Comparison of ENCODE assay signal across 16 cellular contexts in the genomic region with DNA sequence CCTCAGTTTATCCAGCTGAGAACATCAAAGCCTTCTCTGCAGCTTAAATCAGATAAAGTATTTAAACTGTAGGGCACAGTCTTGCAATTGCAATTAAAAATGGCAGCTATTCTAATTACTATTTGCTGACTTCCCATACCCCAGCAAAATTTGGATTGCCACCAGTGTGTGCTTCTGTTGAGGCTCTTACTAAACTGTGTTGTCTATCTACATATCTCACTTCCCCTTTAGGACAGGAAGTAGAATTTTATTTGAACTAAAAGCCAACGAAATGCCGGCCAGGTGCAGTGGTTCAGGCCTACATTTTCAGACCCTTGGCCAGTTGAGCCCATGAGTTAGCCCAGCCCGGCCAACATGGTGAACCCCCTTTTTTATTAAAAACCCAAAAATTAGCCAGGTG. TPM values are rescaled to one million over a fixed set of nuclear protein-coding genes. Genes with fewer than 3 reads are reported as not detected.
DNase-seq lines count a peak whose midpoint lies in the region; ATAC-seq and TF ChIP-seq lines count a peak whose summit lies in the region.
"Had no signal": no experiment of that assay in that cellular context is flagged by ENCODE, and none has a peak within 500 bp of the region (broad histone marks: within the 10 kb centered on the region; RNA-seq: fewer than 3 reads in every experiment).

No MANE protein-coding gene starts in this region.

- intact Hi-C loops in MCF 10A (cut with micrococcal nuclease) = no loop called here

- ATAC-seq in HG02623 (IDR thresholded peaks at IDR 0.05; ENCODE audit: unreplicated experiment) = peak; percentile 94
- ATAC-seq in HG03469 (IDR thresholded peaks at IDR 0.05; ENCODE audit: unreplicated experiment) = peak; percentile 87
- ATAC-seq in stimulated activated naive B cell treated with anti-CD40 and anti-IgM and Interleukin-4, amounts not matched to agents 10 μg/mL and 1 μg/mL and 100 μg/mL, for 72 hours (replicated peaks) = peak; percentile 99
- ATAC-seq: activated CD8-positive, alpha-beta T cell treated with anti-CD3 and anti-CD28 coated beads, Interleukin-2, amount 10 ng/mL, durations not matched to agents 7 days and 5 days had no signal

- H3K9me3 Mint-ChIP-seq in stimulated activated naive B cell treated with anti-CD40 and anti-IgM and Interleukin-4, amounts not matched to agents 10 μg/mL and 1 μg/mL and 100 μg/mL, for 72 hours = peaks cover 4% of the 10 kb centered on the region in 2 donors
- H3K9me3 Mint-ChIP-seq in MCF 10A (ENCODE audit: unreplicated experiment) = no peaks in the 10 kb centered on the region

- DNase-seq in NOMO-1 (lab: John Stamatoyannopoulos, UW; ENCODE audit: unreplicated experiment in 2 of 2) = peak; percentile 30 to 51
- no peak for DNase-seq in NOMO-1 treated with dmso at 0.1 percent for 144 hours (lab: John Stamatoyannopoulos, UW; ENCODE audit: unreplicated experiment)
- no peak for DNase-seq in stimulated activated naive B cell treated with anti-CD40 and anti-IgM and Interleukin-4, amounts not matched to agents 10 μg/mL and 1 μg/mL and 100 μg/mL, for 72 hours
- DNase-seq in hypothalamus (lab: John Stamatoyannopoulos, UW) = no peak
- no peak for DNase-seq in MCF 10A (ENCODE audit: unreplicated experiment)
- no peak for DNase-seq in substantia nigra (lab: John Stamatoyannopoulos, UW)
- DNase-seq: activated CD8-positive, alpha-beta T cell treated with anti-CD3 and anti-CD28 coated beads, Interleukin-2, amount 10 ng/mL, durations not matched to agents 7 days and 5 days; aorta; PC-9 had no signal

- POLR2A ChIA-PET in MCF 10A (lab: Yijun Ruan, JAX) = no interaction called here

- CTCF ChIA-PET in MCF 10A (lab: Yijun Ruan, JAX) = interaction anchor here (0.7 to 0.9 kb wide), 2 partner anchors 13 to 14 kb away, joined by 3 read pairs; no protein-coding TSS in a partner anchor

- H3K27ac ChIP-seq in substantia nigra (ENCODE audit: low read depth, low read length, poor library complexity, severe bottlenecking) = no peak overlapping the region
- H3K27ac ChIP-seq: 22Rv1, KMS-11, parathyroid adenoma, PC-9 had no signal

- peak overlapping the region; percentile 25 for H3K27ac Mint-ChIP-seq in stimulated activated naive B cell treated with anti-CD40 and anti-IgM and Interleukin-4, amounts not matched to agents 10 μg/mL and 1 μg/mL and 100 μg/mL, for 72 hours
- H3K27ac Mint-ChIP-seq in MCF 10A (ENCODE audit: low read depth, unreplicated experiment) = no peak overlapping the region
- H3K27ac Mint-ChIP-seq: activated CD8-positive, alpha-beta T cell treated with anti-CD3 and anti-CD28 coated beads, Interleukin-2, amount 10 ng/mL, durations not matched to agents 7 days and 5 days had no signal

- H3K4me1 Mint-ChIP-seq in stimulated activated naive B cell treated with anti-CD40 and anti-IgM and Interleukin-4, amounts not matched to agents 10 μg/mL and 1 μg/mL and 100 μg/mL, for 72 hours = peaks cover 11 to 18% of the 10 kb centered on the region in 2 donors
- no peaks in the 10 kb centered on the region for H3K4me1 Mint-ChIP-seq in MCF 10A (ENCODE audit: insufficient read depth, unreplicated experiment)

- no peaks in the 10 kb centered on the region for H3K36me3 Mint-ChIP-seq in stimulated activated naive B cell treated with anti-CD40 and anti-IgM and Interleukin-4, amounts not matched to agents 10 μg/mL and 1 μg/mL and 100 μg/mL, for 72 hours
- no peaks in the 10 kb centered on the region for H3K36me3 Mint-ChIP-seq in MCF 10A (ENCODE audit: insufficient read depth, unreplicated experiment)

- TF ChIP-seq CTCF in MCF 10A (IDR thresholded peaks at IDR 0.05; ENCODE audit: unreplicated experiment) = no peak

- no TSS peak for BruUV-seq in MCF 10A (replicated peaks; lab: Mats Ljungman, UMichigan)

- no peak overlapping the region for H3K4me3 Mint-ChIP-seq in stimulated activated naive B cell treated with anti-CD40 and anti-IgM and Interleukin-4, amounts not matched to agents 10 μg/mL and 1 μg/mL and 100 μg/mL, for 72 hours
- no peak overlapping the region for H3K4me3 Mint-ChIP-seq in MCF 10A (ENCODE audit: unreplicated experiment)
- H3K4me3 Mint-ChIP-seq: activated CD8-positive, alpha-beta T cell treated with anti-CD3 and anti-CD28 coated beads, Interleukin-2, amount 10 ng/mL, durations not matched to agents 7 days and 5 days had no signal

- H3K27me3 Mint-ChIP-seq in stimulated activated naive B cell treated with anti-CD40 and anti-IgM and Interleukin-4, amounts not matched to agents 10 μg/mL and 1 μg/mL and 100 μg/mL, for 72 hours = peaks cover 5 to 7% of the 10 kb centered on the region in 2 donors
- peaks cover 10% of the 10 kb centered on the region for H3K27me3 Mint-ChIP-seq in MCF 10A (ENCODE audit: insufficient read depth, unreplicated experiment)

RNA-seq across cellular contexts. Expression of gene SAA4, which starts 7.1 kb away (rescaled TPM):
- not detected in 2 replicates for total RNA-seq in MCF 10A (2022)
- total RNA-seq: activated CD8-positive, alpha-beta T cell treated with anti-CD3 and anti-CD28 coated beads, Interleukin-2, amount 10 ng/mL, durations not matched to agents 7 days and 5 days; kidney epithelial cell; PC-9 had no signal

RNA-seq across cellular contexts. Expression of gene SAA2, which starts 19.0 kb away (rescaled TPM):
- 12.2 and 12.7 TPM in 2 replicates for total RNA-seq in MCF 10A (2022)
- total RNA-seq: activated CD8-positive, alpha-beta T cell treated with anti-CD3 and anti-CD28 coated beads, Interleukin-2, amount 10 ng/mL, durations not matched to agents 7 days and 5 days; PC-9 had no signal

RNA-seq across cellular contexts. Expression of gene SAA1, which starts 36.6 kb away (rescaled TPM):
- total RNA-seq in MCF 10A (2022) = 45.5 and 55.7 TPM in 2 replicates
- total RNA-seq: activated CD8-positive, alpha-beta T cell treated with anti-CD3 and anti-CD28 coated beads, Interleukin-2, amount 10 ng/mL, durations not matched to agents 7 days and 5 days; PC-9 had no signal

RNA-seq across cellular contexts. Expression of gene MRGPRX4, which starts 56.9 kb away (rescaled TPM):
- total RNA-seq in MCF 10A (2022) = not detected in 2 replicates
- total RNA-seq: activated CD8-positive, alpha-beta T cell treated with anti-CD3 and anti-CD28 coated beads, Interleukin-2, amount 10 ng/mL, durations not matched to agents 7 days and 5 days; aorta; epithelial cell of proximal tubule; kidney epithelial cell; PC-9 had no signal

Comparison
In these comparisons a context has a peak if more than half of its experiments do, and no peak if none do; other contexts are left out.
1. DNase-seq: peak in NOMO-1 (2 of 2); none in NOMO-1 treated with dmso at 0.1 percent for 144 hours (single experiment), stimulated activated naive B cell treated with anti-CD40 and anti-IgM and Interleukin-4, amounts not matched to agents 10 μg/mL and 1 μg/mL and 100 μg/mL, for 72 hours (single experiment), hypothalamus (0 of 51), MCF 10A (single experiment) and substantia nigra (0 of 49).
2. Peak in every context shown above with its lines, with median percentiles within 50 percentile points of each other: ATAC-seq.